Comparison of ENCODE assay signal across 2 cellular contexts in the genomic region with DNA sequence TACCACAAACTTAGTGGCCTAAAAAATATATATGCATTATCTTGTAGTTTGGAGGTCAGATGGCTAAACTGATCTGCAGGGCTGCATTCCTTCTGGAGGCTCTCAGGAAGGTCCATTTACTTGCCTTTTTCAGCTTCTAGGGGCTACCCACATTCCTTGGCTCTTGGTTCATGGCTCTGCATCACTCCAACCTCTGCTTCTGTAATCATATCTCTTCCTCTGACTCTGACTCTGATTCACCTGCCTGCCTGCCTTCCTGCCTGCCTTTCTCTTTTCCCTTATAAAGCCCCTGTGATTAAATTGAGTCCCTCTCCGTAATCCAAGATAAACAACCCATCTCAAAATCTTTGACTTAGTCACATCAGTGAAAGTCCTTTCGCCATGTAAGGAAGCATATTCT.
TF ChIP-seq lines count a peak whose summit lies in the region.

No MANE protein-coding gene starts in this region.

TF ChIP-seq in HEK293, 187 proteins besides CTCF, POLR2A, EP300 and RAD21 (continued from another document):
- 0 out of 2 replicates have a peak, but pooled peaks have one; percentile 18 for TF ChIP-seq PRDM10 (tag by site-specific recombination; IDR thresholded peaks at IDR 0.05)
- TF ChIP-seq ZNF10 (tag by site-specific recombination; IDR thresholded peaks at IDR 0.05): no peak
- TF ChIP-seq, protein P1, sequence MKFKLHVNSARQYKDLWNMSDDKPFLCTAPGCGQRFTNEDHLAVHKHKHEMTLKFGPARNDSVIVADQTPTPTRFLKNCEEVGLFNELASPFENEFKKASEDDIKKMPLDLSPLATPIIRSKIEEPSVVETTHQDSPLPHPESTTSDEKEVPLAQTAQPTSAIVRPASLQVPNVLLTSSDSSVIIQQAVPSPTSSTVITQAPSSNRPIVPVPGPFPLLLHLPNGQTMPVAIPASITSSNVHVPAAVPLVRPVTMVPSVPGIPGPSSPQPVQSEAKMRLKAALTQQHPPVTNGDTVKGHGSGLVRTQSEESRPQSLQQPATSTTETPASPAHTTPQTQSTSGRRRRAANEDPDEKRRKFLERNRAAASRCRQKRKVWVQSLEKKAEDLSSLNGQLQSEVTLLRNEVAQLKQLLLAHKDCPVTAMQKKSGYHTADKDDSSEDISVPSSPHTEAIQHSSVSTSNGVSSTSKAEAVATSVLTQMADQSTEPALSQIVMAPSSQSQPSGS (tag by site-specific recombination; IDR thresholded peaks at IDR 0.05; ENCODE audit: low read depth): no peak
TF ChIP-seq in HEK293: peak in this region for 2.

TF ChIP-seq in endothelial cell of umbilical vein, 7 proteins besides CTCF, POLR2A, EP300 and RAD21 (continued from another document):
- TF ChIP-seq GATA2 (IDR thresholded peaks at IDR 0.05; ENCODE audit: insufficient read depth, insufficient read length, low read depth, low read length): peak; percentile 44
